1 cellular context compared by ENCODE assay signal in genomic region chr17:10725262-10725661, GRCh38.
A peak's percentile ranks its signal among the peaks of the same experiment; 100 is the strongest.
TF ChIP-seq lines count a peak whose summit lies in the region.

No MANE protein-coding gene starts in this region.

TF ChIP-seq in HepG2, 621 proteins besides CTCF, POLR2A, EP300 and RAD21 (continued from another document and continues in another):
- TF ChIP-seq, protein P1, sequence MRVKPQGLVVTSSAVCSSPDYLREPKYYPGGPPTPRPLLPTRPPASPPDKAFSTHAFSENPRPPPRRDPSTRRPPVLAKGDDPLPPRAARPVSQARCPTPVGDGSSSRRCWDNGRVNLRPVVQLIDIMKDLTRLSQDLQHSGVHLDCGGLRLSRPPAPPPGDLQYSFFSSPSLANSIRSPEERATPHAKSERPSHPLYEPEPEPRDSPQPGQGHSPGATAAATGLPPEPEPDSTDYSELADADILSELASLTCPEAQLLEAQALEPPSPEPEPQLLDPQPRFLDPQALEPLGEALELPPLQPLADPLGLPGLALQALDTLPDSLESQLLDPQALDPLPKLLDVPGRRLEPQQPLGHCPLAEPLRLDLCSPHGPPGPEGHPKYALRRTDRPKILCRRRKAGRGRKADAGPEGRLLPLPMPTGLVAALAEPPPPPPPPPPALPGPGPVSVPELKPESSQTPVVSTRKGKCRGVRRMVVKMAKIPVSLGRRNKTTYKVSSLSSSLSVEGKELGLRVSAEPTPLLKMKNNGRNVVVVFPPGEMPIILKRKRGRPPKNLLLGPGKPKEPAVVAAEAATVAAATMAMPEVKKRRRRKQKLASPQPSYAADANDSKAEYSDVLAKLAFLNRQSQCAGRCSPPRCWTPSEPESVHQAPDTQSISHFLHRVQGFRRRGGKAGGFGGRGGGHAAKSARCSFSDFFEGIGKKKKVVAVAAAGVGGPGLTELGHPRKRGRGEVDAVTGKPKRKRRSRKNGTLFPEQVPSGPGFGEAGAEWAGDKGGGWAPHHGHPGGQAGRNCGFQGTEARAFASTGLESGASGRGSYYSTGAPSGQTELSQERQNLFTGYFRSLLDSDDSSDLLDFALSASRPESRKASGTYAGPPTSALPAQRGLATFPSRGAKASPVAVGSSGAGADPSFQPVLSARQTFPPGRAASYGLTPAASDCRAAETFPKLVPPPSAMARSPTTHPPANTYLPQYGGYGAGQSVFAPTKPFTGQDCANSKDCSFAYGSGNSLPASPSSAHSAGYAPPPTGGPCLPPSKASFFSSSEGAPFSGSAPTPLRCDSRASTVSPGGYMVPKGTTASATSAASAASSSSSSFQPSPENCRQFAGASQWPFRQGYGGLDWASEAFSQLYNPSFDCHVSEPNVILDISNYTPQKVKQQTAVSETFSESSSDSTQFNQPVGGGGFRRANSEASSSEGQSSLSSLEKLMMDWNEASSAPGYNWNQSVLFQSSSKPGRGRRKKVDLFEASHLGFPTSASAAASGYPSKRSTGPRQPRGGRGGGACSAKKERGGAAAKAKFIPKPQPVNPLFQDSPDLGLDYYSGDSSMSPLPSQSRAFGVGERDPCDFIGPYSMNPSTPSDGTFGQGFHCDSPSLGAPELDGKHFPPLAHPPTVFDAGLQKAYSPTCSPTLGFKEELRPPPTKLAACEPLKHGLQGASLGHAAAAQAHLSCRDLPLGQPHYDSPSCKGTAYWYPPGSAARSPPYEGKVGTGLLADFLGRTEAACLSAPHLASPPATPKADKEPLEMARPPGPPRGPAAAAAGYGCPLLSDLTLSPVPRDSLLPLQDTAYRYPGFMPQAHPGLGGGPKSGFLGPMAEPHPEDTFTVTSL (CRISPR knock-in tag; IDR thresholded peaks at IDR 0.05; ENCODE audit: borderline replicate concordance), result peak; percentile 57; the same call in 1 of the 2 replicates
- TF ChIP-seq, protein P2, sequence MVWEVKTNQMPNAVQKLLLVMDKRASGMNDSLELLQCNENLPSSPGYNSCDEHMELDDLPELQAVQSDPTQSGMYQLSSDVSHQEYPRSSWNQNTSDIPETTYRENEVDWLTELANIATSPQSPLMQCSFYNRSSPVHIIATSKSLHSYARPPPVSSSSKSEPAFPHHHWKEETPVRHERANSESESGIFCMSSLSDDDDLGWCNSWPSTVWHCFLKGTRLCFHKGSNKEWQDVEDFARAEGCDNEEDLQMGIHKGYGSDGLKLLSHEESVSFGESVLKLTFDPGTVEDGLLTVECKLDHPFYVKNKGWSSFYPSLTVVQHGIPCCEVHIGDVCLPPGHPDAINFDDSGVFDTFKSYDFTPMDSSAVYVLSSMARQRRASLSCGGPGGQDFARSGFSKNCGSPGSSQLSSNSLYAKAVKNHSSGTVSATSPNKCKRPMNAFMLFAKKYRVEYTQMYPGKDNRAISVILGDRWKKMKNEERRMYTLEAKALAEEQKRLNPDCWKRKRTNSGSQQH (CRISPR knock-in tag; IDR thresholded peaks at IDR 0.05; ENCODE audit: low read depth), result no peak
- TF ChIP-seq ZNF552 (CRISPR knock-in tag; IDR thresholded peaks at IDR 0.05; ENCODE audit: borderline replicate concordance), result no peak
- TF ChIP-seq, protein P3, sequence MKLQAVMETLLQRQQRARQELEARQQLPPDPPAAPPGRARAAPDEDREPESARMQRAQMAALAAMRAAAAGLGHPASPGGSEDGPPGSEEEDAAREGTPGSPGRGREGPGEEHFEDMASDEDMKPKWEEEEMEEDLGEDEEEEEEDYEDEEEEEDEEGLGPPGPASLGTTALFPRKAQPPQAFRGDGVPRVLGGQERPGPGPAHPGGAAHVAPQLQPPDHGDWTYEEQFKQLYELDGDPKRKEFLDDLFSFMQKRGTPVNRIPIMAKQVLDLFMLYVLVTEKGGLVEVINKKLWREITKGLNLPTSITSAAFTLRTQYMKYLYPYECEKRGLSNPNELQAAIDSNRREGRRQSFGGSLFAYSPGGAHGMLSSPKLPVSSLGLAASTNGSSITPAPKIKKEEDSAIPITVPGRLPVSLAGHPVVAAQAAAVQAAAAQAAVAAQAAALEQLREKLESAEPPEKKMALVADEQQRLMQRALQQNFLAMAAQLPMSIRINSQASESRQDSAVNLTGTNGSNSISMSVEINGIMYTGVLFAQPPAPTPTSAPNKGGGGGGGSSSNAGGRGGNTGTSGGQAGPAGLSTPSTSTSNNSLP (IDR thresholded peaks at IDR 0.05; ENCODE audit: low read depth, low read length), result peak; percentile 29; the same call in 1 of the 2 replicates
- TF ChIP-seq ZNF788 (CRISPR knock-in tag; IDR thresholded peaks at IDR 0.05; ENCODE audit: borderline replicate concordance), result no peak
- TF ChIP-seq ZMYM4 (CRISPR knock-in tag; IDR thresholded peaks at IDR 0.05), result peak; percentile 75
- TF ChIP-seq ZNF530 (CRISPR knock-in tag; IDR thresholded peaks at IDR 0.05; ENCODE audit: low read depth), result no peak
- no peak for TF ChIP-seq ZNF772 (CRISPR knock-in tag; IDR thresholded peaks at IDR 0.05)
- TF ChIP-seq HOXA3 (CRISPR knock-in tag; IDR thresholded peaks at IDR 0.05), result peak; percentile 57
- TF ChIP-seq, protein P4, sequence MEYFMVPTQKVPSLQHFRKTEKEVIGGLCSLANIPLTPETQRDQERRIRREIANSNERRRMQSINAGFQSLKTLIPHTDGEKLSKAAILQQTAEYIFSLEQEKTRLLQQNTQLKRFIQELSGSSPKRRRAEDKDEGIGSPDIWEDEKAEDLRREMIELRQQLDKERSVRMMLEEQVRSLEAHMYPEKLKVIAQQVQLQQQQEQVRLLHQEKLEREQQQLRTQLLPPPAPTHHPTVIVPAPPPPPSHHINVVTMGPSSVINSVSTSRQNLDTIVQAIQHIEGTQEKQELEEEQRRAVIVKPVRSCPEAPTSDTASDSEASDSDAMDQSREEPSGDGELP (IDR thresholded peaks at IDR 0.05; ENCODE audit: borderline replicate concordance, low read depth), result no peak
- TF ChIP-seq, protein P5, sequence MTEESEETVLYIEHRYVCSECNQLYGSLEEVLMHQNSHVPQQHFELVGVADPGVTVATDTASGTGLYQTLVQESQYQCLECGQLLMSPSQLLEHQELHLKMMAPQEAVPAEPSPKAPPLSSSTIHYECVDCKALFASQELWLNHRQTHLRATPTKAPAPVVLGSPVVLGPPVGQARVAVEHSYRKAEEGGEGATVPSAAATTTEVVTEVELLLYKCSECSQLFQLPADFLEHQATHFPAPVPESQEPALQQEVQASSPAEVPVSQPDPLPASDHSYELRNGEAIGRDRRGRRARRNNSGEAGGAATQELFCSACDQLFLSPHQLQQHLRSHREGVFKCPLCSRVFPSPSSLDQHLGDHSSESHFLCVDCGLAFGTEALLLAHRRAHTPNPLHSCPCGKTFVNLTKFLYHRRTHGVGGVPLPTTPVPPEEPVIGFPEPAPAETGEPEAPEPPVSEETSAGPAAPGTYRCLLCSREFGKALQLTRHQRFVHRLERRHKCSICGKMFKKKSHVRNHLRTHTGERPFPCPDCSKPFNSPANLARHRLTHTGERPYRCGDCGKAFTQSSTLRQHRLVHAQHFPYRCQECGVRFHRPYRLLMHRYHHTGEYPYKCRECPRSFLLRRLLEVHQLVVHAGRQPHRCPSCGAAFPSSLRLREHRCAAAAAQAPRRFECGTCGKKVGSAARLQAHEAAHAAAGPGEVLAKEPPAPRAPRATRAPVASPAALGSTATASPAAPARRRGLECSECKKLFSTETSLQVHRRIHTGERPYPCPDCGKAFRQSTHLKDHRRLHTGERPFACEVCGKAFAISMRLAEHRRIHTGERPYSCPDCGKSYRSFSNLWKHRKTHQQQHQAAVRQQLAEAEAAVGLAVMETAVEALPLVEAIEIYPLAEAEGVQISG (CRISPR knock-in tag; IDR thresholded peaks at IDR 0.05), result peak; percentile 51; the same call in 1 of the 2 replicates
- no peak for TF ChIP-seq ELK4 (CRISPR knock-in tag; IDR thresholded peaks at IDR 0.05; ENCODE audit: borderline replicate concordance)
- TF ChIP-seq ZC3H4 (CRISPR knock-in tag; IDR thresholded peaks at IDR 0.05; ENCODE audit: borderline replicate concordance), result no peak
- TF ChIP-seq PHF21A (CRISPR knock-in tag; IDR thresholded peaks at IDR 0.05), result peak; percentile 58
- TF ChIP-seq RNF2 (conservative IDR thresholded peaks at IDR 0.05; ENCODE audit: low read depth), result no peak
- no peak for TF ChIP-seq ZNF337 (CRISPR knock-in tag; IDR thresholded peaks at IDR 0.05; ENCODE audit: borderline replicate concordance, low read depth)
- TF ChIP-seq ZNF317 (CRISPR knock-in tag; IDR thresholded peaks at IDR 0.05), result peak; percentile 32; the same call in 1 of the 2 replicates
- TF ChIP-seq ZFY (CRISPR knock-in tag; IDR thresholded peaks at IDR 0.05), result no peak
- peak; percentile 30; the same call in 1 of the 2 replicates for TF ChIP-seq FOXK1 (CRISPR knock-in tag; IDR thresholded peaks at IDR 0.05; ENCODE audit: borderline replicate concordance, low read depth)
- TF ChIP-seq TARDBP (CRISPR knock-in tag; IDR thresholded peaks at IDR 0.05), result peak; percentile 66; the same call in 1 of the 2 replicates
- no peak for TF ChIP-seq GRHL1 (CRISPR knock-in tag; conservative IDR thresholded peaks at IDR 0.05)
- TF ChIP-seq ZEB1 (IDR thresholded peaks at IDR 0.05; ENCODE audit: insufficient replicate concordance, low read depth), result no peak
- TF ChIP-seq ZNF644 (CRISPR knock-in tag; IDR thresholded peaks at IDR 0.05; ENCODE audit: low read depth), result peak; percentile 85
- no peak for TF ChIP-seq TFE3 (CRISPR knock-in tag; IDR thresholded peaks at IDR 0.05)
- TF ChIP-seq CC2D1A (CRISPR knock-in tag; IDR thresholded peaks at IDR 0.05), result no peak
- TF ChIP-seq RBM39 (IDR thresholded peaks at IDR 0.05; ENCODE audit: low read depth, low read length, poor library complexity, severe bottlenecking), result no peak
- 0 out of 2 replicates have a peak, but pooled peaks have one; percentile 61 for TF ChIP-seq BORCS8-MEF2B (CRISPR knock-in tag; IDR thresholded peaks at IDR 0.05)
- TF ChIP-seq HOMEZ (CRISPR knock-in tag; IDR thresholded peaks at IDR 0.05; ENCODE audit: low read depth), result no peak
- no peak for TF ChIP-seq ZSCAN20 (CRISPR knock-in tag; IDR thresholded peaks at IDR 0.05; ENCODE audit: borderline replicate concordance)
- peak; percentile 50 for TF ChIP-seq RXRB (CRISPR knock-in tag; IDR thresholded peaks at IDR 0.05; ENCODE audit: borderline replicate concordance)
- no peak for TF ChIP-seq ZBTB8A (CRISPR knock-in tag; IDR thresholded peaks at IDR 0.05; ENCODE audit: borderline replicate concordance, low read depth)
- peak; percentile 29; the same call in 1 of the 2 replicates for TF ChIP-seq BCL6 (CRISPR knock-in tag; IDR thresholded peaks at IDR 0.05)
- TF ChIP-seq TEAD3 (CRISPR knock-in tag; optimal IDR thresholded peaks at IDR 0.05; ENCODE audit: borderline replicate concordance), result peak; percentile 25
- no peak for TF ChIP-seq ZNF761 (CRISPR knock-in tag; conservative IDR thresholded peaks at IDR 0.05)
- TF ChIP-seq KAT8 (CRISPR knock-in tag; IDR thresholded peaks at IDR 0.05), result no peak
